Comparison of ENCODE assay signal across 12 cellular contexts in the genomic region with DNA sequence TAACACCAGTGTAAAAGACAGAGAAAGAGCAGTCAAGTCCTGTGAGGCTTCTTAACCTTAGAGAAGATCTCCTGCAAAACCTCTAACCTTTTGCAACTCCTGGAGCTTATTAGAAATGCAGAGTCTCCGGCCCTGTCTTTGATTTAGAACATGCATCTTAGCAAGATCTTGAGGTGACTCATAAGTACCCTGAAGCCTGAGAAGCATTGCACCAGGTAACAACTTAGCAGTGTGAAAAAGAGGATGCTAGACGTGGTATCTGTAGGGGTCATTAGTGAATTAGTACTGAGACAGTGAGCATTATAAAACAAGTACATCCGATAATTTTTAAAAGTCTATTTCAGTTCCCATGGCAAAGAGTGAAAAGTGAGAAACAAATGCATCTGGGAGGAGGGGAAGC. TPM values are rescaled to one million over a fixed set of nuclear protein-coding genes. Genes with fewer than 3 reads are reported as not detected.
DNase-seq lines count a peak whose midpoint lies in the region; ATAC-seq and TF ChIP-seq lines count a peak whose summit lies in the region.
"Had no signal": no experiment of that assay in that cellular context is flagged by ENCODE, and none has a peak within 500 bp of the region (broad histone marks: within the 10 kb centered on the region; RNA-seq: fewer than 3 reads in every experiment).

No MANE protein-coding gene starts in this region.

- peak; percentile 48 for ATAC-seq in GM18868 (IDR thresholded peaks at IDR 0.05; ENCODE audit: unreplicated experiment)
- no peak for ATAC-seq in GM21360 (IDR thresholded peaks at IDR 0.05; ENCODE audit: unreplicated experiment)

- H3K4me3 Mint-ChIP-seq in mesothelial cell of epicardium = no peak overlapping the region
- H3K4me3 Mint-ChIP-seq: activated B cell treated with CpG ODN at 0.5 μM for 24 hours; activated naive CD4-positive, alpha-beta T cell treated with anti-CD3 and anti-CD28 coated beads, Interleukin-2, amount 50 U/mL, for 24 hours had no signal

- TF ChIP-seq CTCF in BE2C (IDR thresholded peaks at IDR 0.05; ENCODE audit: low read depth, low read length) (no peak), WERI-Rb-1 (IDR thresholded peaks at IDR 0.05; ENCODE audit: low read depth, low read length) (no peak), mesothelial cell of epicardium (IDR thresholded peaks at IDR 0.05; ENCODE audit: unreplicated experiment) (no peak)

- no peaks in the 10 kb centered on the region for H3K36me3 Mint-ChIP-seq in mesothelial cell of epicardium
- H3K36me3 Mint-ChIP-seq: activated naive CD4-positive, alpha-beta T cell treated with anti-CD3 and anti-CD28 coated beads, Interleukin-2, amount 50 U/mL, for 24 hours had no signal

- peak overlapping the region; percentile 36; the same call in 1 of the 2 replicates for H3K27ac ChIP-seq in WERI-Rb-1

- H3K9me3 Mint-ChIP-seq in mesothelial cell of epicardium = no peaks in the 10 kb centered on the region
- H3K9me3 Mint-ChIP-seq: activated B cell treated with CpG ODN at 0.5 μM for 24 hours; activated naive CD4-positive, alpha-beta T cell treated with anti-CD3 and anti-CD28 coated beads, Interleukin-2, amount 50 U/mL, for 24 hours had no signal

- H3K4me1 ChIP-seq in BE2C = peaks cover 79% of the 10 kb centered on the region

- H3K36me3 ChIP-seq in BE2C (peaks cover 17% of the 10 kb centered on the region), WERI-Rb-1 (no peaks in the 10 kb centered on the region)

- H3K27me3 ChIP-seq in BE2C (no peaks in the 10 kb centered on the region), WERI-Rb-1 (ENCODE audit: insufficient read depth, low read depth, severe bottlenecking) (no peaks in the 10 kb centered on the region)

- H3K4me3 ChIP-seq in BE2C (ENCODE audit: low read depth, low read length) (peak overlapping the region; percentile 19; the same call in 1 of the 2 replicates), WERI-Rb-1 (ENCODE audit: low read depth, low read length) (no peak overlapping the region)

- no peaks in the 10 kb centered on the region for H3K27me3 Mint-ChIP-seq in mesothelial cell of epicardium (ENCODE audit: low read depth)
- H3K27me3 Mint-ChIP-seq: activated B cell treated with CpG ODN at 0.5 μM for 24 hours had no signal

- peaks cover 56% of the 10 kb centered on the region for H3K4me1 Mint-ChIP-seq in mesothelial cell of epicardium

- DNase-seq in BE2C (no peak), WERI-Rb-1 (no peak), mesothelial cell of epicardium (ENCODE audit: low spot score in 2 of 2, unreplicated experiment in 2 of 2) (no peak), SIG-M5 treated with dmso at 0.1 percent for 504 hours (lab: John Stamatoyannopoulos, UW; ENCODE audit: unreplicated experiment) (no peak), AG20443 (ENCODE audit: low spot score) (no peak)
- DNase-seq in activated CD4-positive, alpha-beta T cell treated with anti-CD3 and anti-CD28 coated beads for 1 hour = no peak
- DNase-seq: activated B cell treated with CpG ODN at 0.5 μM for 24 hours; activated CD8-positive, alpha-beta memory T cell treated with anti-CD3 and anti-CD28 coated beads, Interleukin-2, amount 50 U/mL, for 48 hours; MM.1S had no signal

- H3K9me3 ChIP-seq in BE2C (no peaks in the 10 kb centered on the region), WERI-Rb-1 (ENCODE audit: severe bottlenecking) (no peaks in the 10 kb centered on the region)

- H3K27ac Mint-ChIP-seq in mesothelial cell of epicardium = peak overlapping the region; percentile 78
- H3K27ac Mint-ChIP-seq: activated B cell treated with CpG ODN at 0.5 μM for 24 hours; activated naive CD4-positive, alpha-beta T cell treated with anti-CD3 and anti-CD28 coated beads, Interleukin-2, amount 50 U/mL, for 24 hours had no signal

RNA-seq across cellular contexts. Expression of a gene that starts 20.6 kb away (rescaled TPM):
- polyA plus RNA-seq in BE2C (2012; ENCODE audit: insufficient read depth, insufficient read length, low read depth) = 317 TPM
- 9.2 to 10.6 TPM (median 9.8 TPM) in 3 replicates for total RNA-seq in mesothelial cell of epicardium
